Comparison of ENCODE assay signal across 8 cellular contexts in the genomic region with DNA sequence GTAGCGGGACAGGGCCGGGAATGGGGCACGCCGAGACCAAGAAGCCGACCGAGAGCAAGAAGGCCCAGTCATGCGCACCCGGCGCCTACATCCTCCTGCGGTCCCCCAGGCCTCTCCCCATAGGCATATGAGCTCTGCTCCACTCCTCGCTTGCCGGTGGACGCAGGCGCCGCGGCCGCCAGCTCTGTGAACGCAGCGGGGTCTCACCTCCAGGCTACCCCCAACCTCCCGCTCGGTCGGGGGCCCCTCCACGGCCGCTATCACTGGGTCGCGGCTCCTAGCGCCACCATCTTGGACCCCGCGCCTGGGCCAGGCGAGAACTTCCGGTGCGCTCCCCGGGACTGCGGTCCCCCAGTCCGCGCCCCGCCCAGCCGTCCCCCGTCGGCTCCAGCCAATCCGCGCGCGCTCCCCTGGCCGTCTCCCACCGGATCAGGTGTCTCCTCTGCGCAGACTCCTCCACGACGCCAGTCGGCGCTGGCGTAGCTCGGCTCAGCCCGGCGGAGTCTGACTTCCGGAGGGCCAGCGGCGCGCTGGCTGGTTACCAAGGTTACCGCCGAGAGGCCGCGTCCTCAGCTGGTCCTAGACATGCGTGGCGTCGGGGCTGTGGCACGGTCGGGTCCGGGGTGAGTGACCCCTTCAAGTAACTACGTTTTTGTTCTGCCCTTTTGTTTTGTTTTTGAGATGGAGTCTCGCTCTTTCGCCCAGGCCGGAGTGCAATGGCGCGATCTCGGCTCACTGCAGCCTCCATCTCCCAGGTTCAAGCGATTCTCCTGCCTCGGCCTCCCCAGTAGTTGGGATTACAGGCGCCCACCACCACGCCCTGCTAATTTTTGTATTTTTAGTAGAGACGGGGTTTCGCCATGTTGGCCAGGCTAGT. TPM values are rescaled to one million over a fixed set of nuclear protein-coding genes. Genes with fewer than 3 reads are reported as not detected.
DNase-seq lines count a peak whose midpoint lies in the region; ATAC-seq, FAIRE-seq and TF ChIP-seq lines count a peak whose summit lies in the region.

A gene (minus strand): TSS at position 328 of the 877 bp plus-strand sequence. CDS start 7,612 bp downstream, outside the sequence.

- H3K4me3 ChIP-seq in AG04449 (ENCODE audit: low read depth, low read length) = peak within 1 kb of the TSS; percentile 91
- peak within 1 kb of the TSS; percentile 84 for H3K4me3 ChIP-seq in WI38 (ENCODE audit: low read depth, low read length)
- peak within 1 kb of the TSS; percentile 85 for H3K4me3 ChIP-seq in bronchial epithelial cell (ENCODE audit: low read depth, low read length)
- peak within 1 kb of the TSS; percentile 75 for H3K4me3 ChIP-seq in smooth muscle cell

- 13% methylated on average over 66 of the region's 82 CpGs for WGBS in smooth muscle cell (ENCODE audit: low lambda C conversion rate)

- FAIRE-seq in bronchial epithelial cell (lab: Jason Lieb, UNC) = no peak

- no peaks in the 10 kb centered on the region for H3K27me3 ChIP-seq in bronchial epithelial cell (ENCODE audit: control insufficient read depth, insufficient read depth, low read length)
- no peaks in the 10 kb centered on the region for H3K27me3 ChIP-seq in smooth muscle cell (ENCODE audit: low read depth)

- H3K9me3 ChIP-seq in smooth muscle cell (replicated peaks; ENCODE audit: low read depth) = no peaks in the 10 kb centered on the region

- peaks cover 17% of the 10 kb centered on the region for H3K79me2 ChIP-seq in smooth muscle cell (ENCODE audit: low read depth)

- peaks cover 8% of the 10 kb centered on the region for H3F3A ChIP-seq in smooth muscle cell (ENCODE audit: low read depth)

- CTCF ChIA-PET in AG04449 (lab: Yijun Ruan, JAX) = interaction anchor here (0.9 to 4.5 kb wide), 10 partner anchors 9 to 247 kb away, joined by 3 to 24 read pairs (median 5); a partner anchor contains a TSS

- H3K27ac ChIP-seq in smooth muscle cell (ENCODE audit: low read depth) = no peak within 1 kb of the TSS

- H3K9ac ChIP-seq in smooth muscle cell (ENCODE audit: low read depth) = peak within 1 kb of the TSS; percentile 84

- POLR2A ChIA-PET in AG04449 (lab: Yijun Ruan, JAX) = no interaction called here

- ATAC-seq in GM18868 (IDR thresholded peaks at IDR 0.05; ENCODE audit: unreplicated experiment) (peak; percentile 96), HG03108 (IDR thresholded peaks at IDR 0.05; ENCODE audit: unreplicated experiment) (peak; percentile 97)

- H3K4me2 ChIP-seq in smooth muscle cell = peak within 1 kb of the TSS; percentile 95

- H4K20me1 ChIP-seq in smooth muscle cell (ENCODE audit: low read depth) = no peaks in the 10 kb centered on the region

- peak; percentile 94 for TF ChIP-seq CTCF in AG04449 (IDR thresholded peaks at IDR 0.05; ENCODE audit: insufficient read depth, low read length, missing control alignments)
- TF ChIP-seq CTCF in WI38 (IDR thresholded peaks at IDR 0.05; ENCODE audit: low read depth, low read length) = peak; percentile 66
- peak; percentile 87 for TF ChIP-seq CTCF in bronchial epithelial cell (IDR thresholded peaks at IDR 0.05; ENCODE audit: insufficient read depth, low read length, severe bottlenecking)
- TF ChIP-seq CTCF in smooth muscle cell (IDR thresholded peaks at IDR 0.05; ENCODE audit: borderline replicate concordance, insufficient read depth, poor library complexity, severe bottlenecking) = peak; percentile 58

- peaks cover 1% of the 10 kb centered on the region for H3K36me3 ChIP-seq in bronchial epithelial cell (ENCODE audit: control insufficient read depth, insufficient read depth, low read length)
- peaks cover 13% of the 10 kb centered on the region for H3K36me3 ChIP-seq in smooth muscle cell (ENCODE audit: low read depth)

- DNase-seq in AG04449 (ENCODE audit: low read depth, low spot score) = peak; percentile 63
- DNase-seq in NCI-H2196 (lab: John Stamatoyannopoulos, UW; ENCODE audit: unreplicated experiment) = peak; percentile 87
- DNase-seq in bronchial epithelial cell (ENCODE audit: low read depth) = peak; percentile 75
- peak; percentile 100 for DNase-seq in iPS-NIHi7 (ENCODE audit: extremely low spot score)
- peak; percentile 57 for DNase-seq in smooth muscle cell (lab: John Stamatoyannopoulos, UW; ENCODE audit: unreplicated experiment)

- peaks cover 11% of the 10 kb centered on the region for H3K4me1 ChIP-seq in smooth muscle cell (ENCODE audit: low read depth)

- peak within 1 kb of the TSS; percentile 82 for H2AFZ ChIP-seq in smooth muscle cell (ENCODE audit: low read depth)

RNA-seq across cellular contexts. Expression of the gene that starts here (rescaled TPM):
- total RNA-seq in bronchial epithelial cell (2.9 and 3.2 TPM in 2 replicates), smooth muscle cell (2.7 and 7.2 TPM in 2 replicates)
- 1.00 and 2.8 TPM in 2 replicates for polyA plus RNA-seq in smooth muscle cell
